In the genomic region with DNA sequence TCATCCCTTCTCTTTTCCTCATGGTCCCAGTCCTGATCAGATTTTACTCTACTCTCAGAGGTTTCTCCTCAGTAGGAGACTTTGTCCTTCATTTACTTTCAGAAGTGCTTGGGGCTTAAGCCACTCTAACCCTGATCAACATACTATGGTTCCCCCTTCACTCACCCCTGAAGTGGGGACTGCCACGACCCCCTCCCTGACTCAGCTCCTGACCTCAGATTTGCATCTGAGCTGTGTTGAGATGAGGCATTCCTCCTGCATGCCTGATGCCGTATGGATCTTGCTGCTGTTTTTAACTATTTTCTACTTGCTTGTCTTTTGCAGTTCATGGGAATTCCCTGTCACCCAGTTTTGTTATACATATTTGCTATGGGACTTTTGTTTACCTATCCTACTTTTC, we compare ENCODE assay signal across 22 cellular contexts.
"Had no signal": no experiment of that assay in that cellular context is flagged by ENCODE, and none has a peak within 500 bp of the region (broad histone marks: within the 10 kb centered on the region; RNA-seq: fewer than 3 reads in every experiment).

No MANE protein-coding gene starts in this region.

- H3K27me3 ChIP-seq: colonic mucosa, right atrium auricular region, suprapubic skin, thyroid gland, uterus had no signal

- H3K36me3 Mint-ChIP-seq: naive B cell; stimulated activated effector memory CD8-positive, alpha-beta T cell treated with anti-CD3 and anti-CD28 coated beads, Interleukin-12 subunit alpha, Interleukin-12 subunit beta, amount 100 ng/mL, for 72 hours; type B pancreatic cell had no signal

- H3K4me1 Mint-ChIP-seq: naive B cell; nephron; stimulated activated effector memory CD8-positive, alpha-beta T cell treated with anti-CD3 and anti-CD28 coated beads, Interleukin-12 subunit alpha, Interleukin-12 subunit beta, amount 100 ng/mL, for 72 hours had no signal

- H3K9me3 Mint-ChIP-seq: nephron, type B pancreatic cell had no signal

- DNase-seq: colonic mucosa; effector CD4-positive, alpha-beta T cell; foreskin melanocyte; heart right ventricle; hypothalamus; left colon; left ventricle myocardium superior; mesenchymal stem cell; naive B cell; posterior cingulate gyrus; small intestine; stimulated activated CD4-positive, alpha-beta T cell treated with anti-CD3 and anti-CD28 coated beads, Interleukin-2, amount 100 ng/mL, for 48 hours; stimulated activated CD8-positive, alpha-beta memory T cell treated with anti-CD3 and anti-CD28 coated beads, Interleukin-4, amount 100 ng/mL, for 48 hours; stimulated activated naive CD8-positive, alpha-beta T cell treated with anti-CD3 and anti-CD28 coated beads, Interleukin-15, Interleukin-2, amounts not matched to agents 100 U/mL and 50 U/mL, for 24 hours; thyroid gland; uterus had no signal

- H3K27me3 Mint-ChIP-seq: naive B cell, type B pancreatic cell had no signal

- H3K4me1 ChIP-seq: colonic mucosa, heart right ventricle, right atrium auricular region, suprapubic skin, thyroid gland, uterus had no signal

- H3K9me3 ChIP-seq: colonic mucosa, heart right ventricle, right atrium auricular region, suprapubic skin, thyroid gland, uterus had no signal

- H3K4me3 Mint-ChIP-seq: naive B cell; nephron; stimulated activated effector memory CD8-positive, alpha-beta T cell treated with anti-CD3 and anti-CD28 coated beads, Interleukin-12 subunit alpha, Interleukin-12 subunit beta, amount 100 ng/mL, for 72 hours; type B pancreatic cell had no signal

- ATAC-seq: heart right ventricle; left colon; left ventricle myocardium superior; stimulated activated effector memory CD8-positive, alpha-beta T cell treated with anti-CD3 and anti-CD28 coated beads, Interleukin-12 subunit alpha, Interleukin-12 subunit beta, amount 100 ng/mL, for 72 hours; stimulated activated naive CD8-positive, alpha-beta T cell treated with anti-CD3 and anti-CD28 coated beads, Interleukin-15, Interleukin-2, amounts not matched to agents 100 U/mL and 50 U/mL, for 24 hours had no signal

- H3K27ac Mint-ChIP-seq: naive B cell; nephron; stimulated activated effector memory CD8-positive, alpha-beta T cell treated with anti-CD3 and anti-CD28 coated beads, Interleukin-12 subunit alpha, Interleukin-12 subunit beta, amount 100 ng/mL, for 72 hours; type B pancreatic cell had no signal

- H3K36me3 ChIP-seq: colonic mucosa, heart right ventricle, right atrium auricular region, suprapubic skin, thyroid gland, uterus had no signal

- H3K4me3 ChIP-seq: colonic mucosa, heart right ventricle, lung, right atrium auricular region, suprapubic skin, thyroid gland, uterus had no signal

- H3K27ac ChIP-seq: colonic mucosa, heart right ventricle, right atrium auricular region, suprapubic skin, thyroid gland, uterus had no signal
